In genomic region chr9:95088421-95089161, GRCh38 we compare ENCODE assay signal across 2 cellular contexts.
A peak's percentile ranks its signal among the peaks of the same experiment; 100 is the strongest.
TF ChIP-seq lines count a peak whose summit lies in the region.

No MANE protein-coding gene starts in this region.

TF ChIP-seq in WTC11, 78 proteins besides CTCF, POLR2A, EP300 and RAD21 (continued from another document):
- no peak for TF ChIP-seq CDX4 (CRISPR knock-in tag; IDR thresholded peaks at IDR 0.05; ENCODE audit: borderline replicate concordance)
- no peak for TF ChIP-seq IRF1 (CRISPR knock-in tag; IDR thresholded peaks at IDR 0.05)
- no peak for TF ChIP-seq ZBTB21 (CRISPR knock-in tag; IDR thresholded peaks at IDR 0.05; ENCODE audit: borderline replicate concordance)
- TF ChIP-seq SMAD3 (CRISPR knock-in tag; IDR thresholded peaks at IDR 0.05; ENCODE audit: borderline replicate concordance): no peak

TF ChIP-seq in HepG2, 621 proteins besides CTCF, POLR2A, EP300 and RAD21 (continued from another document):
- TF ChIP-seq AGO2 (optimal IDR thresholded peaks at IDR 0.05; ENCODE audit: low read depth, low read length): peak; percentile 67
- TF ChIP-seq, protein P1, sequence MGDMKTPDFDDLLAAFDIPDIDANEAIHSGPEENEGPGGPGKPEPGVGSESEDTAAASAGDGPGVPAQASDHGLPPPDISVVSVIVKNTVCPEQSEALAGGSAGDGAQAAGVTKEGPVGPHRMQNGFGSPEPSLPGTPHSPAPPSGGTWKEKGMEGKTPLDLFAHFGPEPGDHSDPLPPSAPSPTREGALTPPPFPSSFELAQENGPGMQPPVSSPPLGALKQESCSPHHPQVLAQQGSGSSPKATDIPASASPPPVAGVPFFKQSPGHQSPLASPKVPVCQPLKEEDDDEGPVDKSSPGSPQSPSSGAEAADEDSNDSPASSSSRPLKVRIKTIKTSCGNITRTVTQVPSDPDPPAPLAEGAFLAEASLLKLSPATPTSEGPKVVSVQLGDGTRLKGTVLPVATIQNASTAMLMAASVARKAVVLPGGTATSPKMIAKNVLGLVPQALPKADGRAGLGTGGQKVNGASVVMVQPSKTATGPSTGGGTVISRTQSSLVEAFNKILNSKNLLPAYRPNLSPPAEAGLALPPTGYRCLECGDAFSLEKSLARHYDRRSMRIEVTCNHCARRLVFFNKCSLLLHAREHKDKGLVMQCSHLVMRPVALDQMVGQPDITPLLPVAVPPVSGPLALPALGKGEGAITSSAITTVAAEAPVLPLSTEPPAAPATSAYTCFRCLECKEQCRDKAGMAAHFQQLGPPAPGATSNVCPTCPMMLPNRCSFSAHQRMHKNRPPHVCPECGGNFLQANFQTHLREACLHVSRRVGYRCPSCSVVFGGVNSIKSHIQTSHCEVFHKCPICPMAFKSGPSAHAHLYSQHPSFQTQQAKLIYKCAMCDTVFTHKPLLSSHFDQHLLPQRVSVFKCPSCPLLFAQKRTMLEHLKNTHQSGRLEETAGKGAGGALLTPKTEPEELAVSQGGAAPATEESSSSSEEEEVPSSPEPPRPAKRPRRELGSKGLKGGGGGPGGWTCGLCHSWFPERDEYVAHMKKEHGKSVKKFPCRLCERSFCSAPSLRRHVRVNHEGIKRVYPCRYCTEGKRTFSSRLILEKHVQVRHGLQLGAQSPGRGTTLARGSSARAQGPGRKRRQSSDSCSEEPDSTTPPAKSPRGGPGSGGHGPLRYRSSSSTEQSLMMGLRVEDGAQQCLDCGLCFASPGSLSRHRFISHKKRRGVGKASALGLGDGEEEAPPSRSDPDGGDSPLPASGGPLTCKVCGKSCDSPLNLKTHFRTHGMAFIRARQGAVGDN (CRISPR knock-in tag; IDR thresholded peaks at IDR 0.05): peak; percentile 10; the same call in 1 of the 2 replicates
